13 cellular contexts compared by ENCODE assay signal in genomic region chr7:155862516-155863257, GRCh38. TPM values are rescaled to one million over a fixed set of nuclear protein-coding genes. Genes with fewer than 3 reads are reported as not detected.
A peak's percentile ranks its signal among the peaks of the same experiment; 100 is the strongest.
DNase-seq lines count a peak whose midpoint lies in the region; ATAC-seq and TF ChIP-seq lines count a peak whose summit lies in the region.
"Had no signal": no experiment of that assay in that cellular context is flagged by ENCODE, and none has a peak within 500 bp of the region (broad histone marks: within the 10 kb centered on the region; RNA-seq: fewer than 3 reads in every experiment).

No MANE protein-coding gene starts in this region.

- POLR2A ChIA-PET in activated CD4-positive, alpha-beta memory T cell treated with anti-CD3 and anti-CD28 coated beads, Interleukin-2, amount 10 ng/mL, durations not matched to agents 7 days and 5 days (lab: Charles Lee): no interaction called here
- POLR2A ChIA-PET in activated CD4-positive, alpha-beta memory T cell treated with anti-CD3 and anti-CD28 coated beads for 36 hours (lab: Charles Lee): no interaction called here
- POLR2A ChIA-PET in PC-9 (lab: Charles Lee; ENCODE audit: unreplicated experiment): no interaction called here

- no peak overlapping the region for H3K4me3 Mint-ChIP-seq in activated CD4-positive, alpha-beta memory T cell treated with anti-CD3 and anti-CD28 coated beads, Interleukin-2, amount 10 ng/mL, durations not matched to agents 7 days and 5 days
- no peak overlapping the region for H3K4me3 Mint-ChIP-seq in activated CD4-positive, alpha-beta memory T cell treated with anti-CD3 and anti-CD28 coated beads for 36 hours
- no peak overlapping the region for H3K4me3 Mint-ChIP-seq in type B pancreatic cell
- H3K4me3 Mint-ChIP-seq: naive thymus-derived CD8-positive, alpha-beta T cell had no signal

- H3K36me3 ChIP-seq in PC-9 (ENCODE audit: low read depth): no peaks in the 10 kb centered on the region
- H3K36me3 ChIP-seq in esophagus muscularis mucosa: no peaks in the 10 kb centered on the region
- H3K36me3 ChIP-seq: transverse colon had no signal

- H3K4me1 Mint-ChIP-seq in activated CD4-positive, alpha-beta memory T cell treated with anti-CD3 and anti-CD28 coated beads, Interleukin-2, amount 10 ng/mL, durations not matched to agents 7 days and 5 days: no peaks in the 10 kb centered on the region
- no peaks in the 10 kb centered on the region for H3K4me1 Mint-ChIP-seq in activated CD4-positive, alpha-beta memory T cell treated with anti-CD3 and anti-CD28 coated beads for 36 hours (ENCODE audit: low read depth)
- no peaks in the 10 kb centered on the region for H3K4me1 Mint-ChIP-seq in type B pancreatic cell (ENCODE audit: unreplicated experiment)
- H3K4me1 Mint-ChIP-seq: naive thymus-derived CD8-positive, alpha-beta T cell had no signal

- H3K79me2 ChIP-seq in PC-9 (ENCODE audit: low read depth): no peaks in the 10 kb centered on the region

- 70% methylated on average over 14 of the region's 17 CpGs for WGBS in esophagus muscularis mucosa

- TF ChIP-seq CTCF in PC-9 (conservative IDR thresholded peaks at IDR 0.05) (peak; percentile 71), esophagus muscularis mucosa (IDR thresholded peaks at IDR 0.05) (no peak), type B pancreatic cell (conservative IDR thresholded peaks at IDR 0.05) (peak; percentile 60), foreskin fibroblast (IDR thresholded peaks at IDR 0.05; ENCODE audit: low read depth, low read length) (no peak)

- H3F3A ChIP-seq in PC-9 (ENCODE audit: insufficient read depth, low read depth): peaks cover 47% of the 10 kb centered on the region

- no peak for TF ChIP-seq POLR2A in esophagus muscularis mucosa (IDR thresholded peaks at IDR 0.05; ENCODE audit: low read depth)

- TF ChIP-seq EP300 in esophagus muscularis mucosa (IDR thresholded peaks at IDR 0.05): no peak

- peak overlapping the region; percentile 70 for H3K4me2 ChIP-seq in PC-9

- no TSS peak for BruUV-seq in PC-9 (replicated peaks; lab: Mats Ljungman, UMichigan)

- in situ Hi-C loops in ACHN (cut with HindIII; ENCODE audit: low pct_ligation_motif_present, low pct_unique_long_range_greater_than_20kb, low sequenced_read_pairs): no loop called here

- no peaks in the 10 kb centered on the region for H3K9me2 ChIP-seq in PC-9 (ENCODE audit: insufficient read depth)

- CTCF ChIA-PET in activated CD4-positive, alpha-beta memory T cell treated with anti-CD3 and anti-CD28 coated beads, Interleukin-2, amount 10 ng/mL, durations not matched to agents 7 days and 5 days (lab: Charles Lee): no interaction called here
- CTCF ChIA-PET in activated CD4-positive, alpha-beta memory T cell treated with anti-CD3 and anti-CD28 coated beads for 36 hours (lab: Charles Lee): no interaction called here
- CTCF ChIA-PET in PC-9 (lab: Charles Lee): interaction anchor here (0.8 kb wide), 1 partner anchor 48 kb away, joined by 4 read pairs; no protein-coding TSS in a partner anchor

- H4K20me1 ChIP-seq in PC-9 (ENCODE audit: insufficient read depth): no peaks in the 10 kb centered on the region

- no peak for ATAC-seq in HG02938 (IDR thresholded peaks at IDR 0.05; ENCODE audit: unreplicated experiment)
- ATAC-seq: naive thymus-derived CD8-positive, alpha-beta T cell had no signal

- H3K9me3 ChIP-seq in PC-9 (ENCODE audit: insufficient read depth, low read depth) (no peaks in the 10 kb centered on the region), esophagus muscularis mucosa (no peaks in the 10 kb centered on the region)
- H3K9me3 ChIP-seq: transverse colon had no signal

- no peaks in the 10 kb centered on the region for H3K9me3 Mint-ChIP-seq in activated CD4-positive, alpha-beta memory T cell treated with anti-CD3 and anti-CD28 coated beads, Interleukin-2, amount 10 ng/mL, durations not matched to agents 7 days and 5 days
- no peaks in the 10 kb centered on the region for H3K9me3 Mint-ChIP-seq in activated CD4-positive, alpha-beta memory T cell treated with anti-CD3 and anti-CD28 coated beads for 36 hours
- H3K9me3 Mint-ChIP-seq in type B pancreatic cell: no peaks in the 10 kb centered on the region
- H3K9me3 Mint-ChIP-seq: naive thymus-derived CD8-positive, alpha-beta T cell had no signal

- H2AFZ ChIP-seq in PC-9: no peak overlapping the region

- peaks cover 58% of the 10 kb centered on the region for H3K4me1 ChIP-seq in PC-9 (replicated peaks; ENCODE audit: insufficient read depth)
- H3K4me1 ChIP-seq in esophagus muscularis mucosa: peaks cover 0 to 9% (median 1%) of the 10 kb centered on the region in 4 donors

- no peak overlapping the region for H3K4me3 ChIP-seq in PC-9
- no peak overlapping the region for H3K4me3 ChIP-seq in esophagus muscularis mucosa
- H3K4me3 ChIP-seq in foreskin fibroblast (ENCODE audit: low read depth in 1 of 2, low read length in 2 of 2): no peak overlapping the region
- H3K4me3 ChIP-seq: transverse colon had no signal

- no peaks in the 10 kb centered on the region for H3K36me3 Mint-ChIP-seq in activated CD4-positive, alpha-beta memory T cell treated with anti-CD3 and anti-CD28 coated beads, Interleukin-2, amount 10 ng/mL, durations not matched to agents 7 days and 5 days (ENCODE audit: low read depth)
- H3K36me3 Mint-ChIP-seq in activated CD4-positive, alpha-beta memory T cell treated with anti-CD3 and anti-CD28 coated beads for 36 hours: no peaks in the 10 kb centered on the region
- no peaks in the 10 kb centered on the region for H3K36me3 Mint-ChIP-seq in type B pancreatic cell
- H3K36me3 Mint-ChIP-seq: naive thymus-derived CD8-positive, alpha-beta T cell had no signal

- peaks cover 3% of the 10 kb centered on the region for H3K27me3 Mint-ChIP-seq in activated CD4-positive, alpha-beta memory T cell treated with anti-CD3 and anti-CD28 coated beads, Interleukin-2, amount 10 ng/mL, durations not matched to agents 7 days and 5 days
- H3K27me3 Mint-ChIP-seq in activated CD4-positive, alpha-beta memory T cell treated with anti-CD3 and anti-CD28 coated beads for 36 hours: peaks cover 14% of the 10 kb centered on the region
- peaks cover 20% of the 10 kb centered on the region for H3K27me3 Mint-ChIP-seq in type B pancreatic cell

- H3K27ac Mint-ChIP-seq in activated CD4-positive, alpha-beta memory T cell treated with anti-CD3 and anti-CD28 coated beads, Interleukin-2, amount 10 ng/mL, durations not matched to agents 7 days and 5 days: no peak overlapping the region
- H3K27ac Mint-ChIP-seq in activated CD4-positive, alpha-beta memory T cell treated with anti-CD3 and anti-CD28 coated beads for 36 hours: no peak overlapping the region
- no peak overlapping the region for H3K27ac Mint-ChIP-seq in type B pancreatic cell
- H3K27ac Mint-ChIP-seq: naive thymus-derived CD8-positive, alpha-beta T cell had no signal

- DNase-seq in activated CD4-positive, alpha-beta memory T cell treated with anti-CD3 and anti-CD28 coated beads, Interleukin-2, amount 10 ng/mL, durations not matched to agents 7 days and 5 days: peak; percentile 14
- DNase-seq in activated CD4-positive, alpha-beta memory T cell treated with anti-CD3 and anti-CD28 coated beads for 36 hours: no peak
- no peak for DNase-seq in PC-9
- peak; percentile 75 for DNase-seq in esophagus muscularis mucosa (ENCODE audit: extremely low spot score)
- DNase-seq in type B pancreatic cell (ENCODE audit: extremely low spot score, unreplicated experiment): peak; percentile 62
- DNase-seq in foreskin fibroblast: no peak
- no peak for DNase-seq in ACHN
- DNase-seq: DMS 273 treated with DMSO at 0.1 percent for 48 hours; Karpas-422; kidney; naive thymus-derived CD8-positive, alpha-beta T cell; transverse colon had no signal

- intact Hi-C loops in activated CD4-positive, alpha-beta memory T cell treated with anti-CD3 and anti-CD28 coated beads for 36 hours (cut with micrococcal nuclease): no loop called here
- intact Hi-C loops in PC-9 (cut with micrococcal nuclease; ENCODE audit: unreplicated experiment): no loop called here
- intact Hi-C loops in esophagus muscularis mucosa (cut with DNase I): no loop called here

- H3K27me3 ChIP-seq in PC-9 (ENCODE audit: insufficient read depth, low read depth) (0 out of 2 replicates have a peak, but pooled peaks cover 7% of the 10 kb centered on the region), esophagus muscularis mucosa (peaks cover 0 to 53% (median 2%) of the 10 kb centered on the region in 4 donors)

- H3K27ac ChIP-seq in PC-9 (no peak overlapping the region), esophagus muscularis mucosa (replicated peaks in 1 of 4) (no peak overlapping the region)
- H3K27ac ChIP-seq: transverse colon had no signal

RNA-seq across cellular contexts. Expression of gene SHH, which starts 50.4 kb away (rescaled TPM):
- total RNA-seq in activated CD4-positive, alpha-beta memory T cell treated with anti-CD3 and anti-CD28 coated beads, Interleukin-2, amount 10 ng/mL, durations not matched to agents 7 days and 5 days: not detected
- total RNA-seq in activated CD4-positive, alpha-beta memory T cell treated with anti-CD3 and anti-CD28 coated beads for 36 hours: not detected
- total RNA-seq in PC-9 (2021) (not detected in 2 replicates), esophagus muscularis mucosa (not detected), type B pancreatic cell (ENCODE audit: low replicate concordance) (24.9 and 28.3 TPM in 2 replicates)
- total RNA-seq: naive thymus-derived CD8-positive, alpha-beta T cell had no signal

Comparison
In these comparisons a context has a peak if more than half of its experiments do, and no peak if none do; other contexts are left out.
1. DNase-seq: peak in activated CD4-positive, alpha-beta memory T cell treated with anti-CD3 and anti-CD28 coated beads, Interleukin-2, amount 10 ng/mL, durations not matched to agents 7 days and 5 days (single experiment), esophagus muscularis mucosa (single experiment) and type B pancreatic cell (single experiment); none in activated CD4-positive, alpha-beta memory T cell treated with anti-CD3 and anti-CD28 coated beads for 36 hours (single experiment), PC-9 (0 of 2), foreskin fibroblast (0 of 2) and ACHN (single experiment).
2. CTCF ChIP-seq: peak in PC-9 (single experiment) and type B pancreatic cell (single experiment); none in esophagus muscularis mucosa (0 of 3) and foreskin fibroblast (single experiment).
3. RNA of gene SHH, which starts 50.4 kb away (total RNA-seq): 24.9 to 28.3 TPM in type B pancreatic cell; not detected in activated CD4-positive, alpha-beta memory T cell treated with anti-CD3 and anti-CD28 coated beads, Interleukin-2, amount 10 ng/mL, durations not matched to agents 7 days and 5 days, not detected in activated CD4-positive, alpha-beta memory T cell treated with anti-CD3 and anti-CD28 coated beads for 36 hours, not detected in PC-9 and not detected in esophagus muscularis mucosa; every median in the first group is over 10 times any median in the second.